8 cellular contexts compared by ENCODE assay signal in the genomic region with DNA sequence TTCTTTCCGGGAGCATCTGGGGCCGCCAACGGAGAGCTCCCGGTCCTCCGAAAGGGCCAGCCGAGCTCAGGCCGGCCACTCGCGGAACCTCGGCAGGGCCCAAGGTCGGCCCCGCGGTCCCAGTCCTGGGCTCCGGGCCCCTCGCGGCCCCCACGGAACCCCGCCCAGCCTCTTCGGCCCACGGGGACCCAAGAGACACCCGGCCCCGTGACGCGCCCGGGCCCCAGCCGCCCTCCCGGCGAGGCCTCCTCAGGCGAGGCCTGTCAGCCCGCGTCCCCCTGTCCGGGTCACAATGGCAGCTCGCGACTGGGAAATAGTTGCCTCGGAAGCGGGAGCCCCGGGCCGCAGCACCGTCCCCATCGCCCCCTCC. TPM values are rescaled to one million over a fixed set of nuclear protein-coding genes. Genes with fewer than 3 reads are reported as not detected.
DNase-seq lines count a peak whose midpoint lies in the region; ATAC-seq and TF ChIP-seq lines count a peak whose summit lies in the region.
"Not testable (repeated sequence)": the region's sequence is repeated elsewhere in the genome, so short reads cannot be mapped to it uniquely, and the experiment has no call there.

No MANE protein-coding gene starts in this region.

- H3K4me2 ChIP-seq in SK-N-SH = peak overlapping the region; percentile 97

- H3F3A ChIP-seq in SK-N-SH (replicated peaks; ENCODE audit: insufficient read depth) = not testable (repeated sequence)

- H2AFZ ChIP-seq in SK-N-SH (ENCODE audit: low read depth) = peak overlapping the region; percentile 82; the same call in 1 of the 2 replicates

- H3K27me3 ChIP-seq in SK-N-SH (ENCODE audit: insufficient read depth); cardiac muscle cell; testis: not testable (repeated sequence)

- H3K27me3 Mint-ChIP-seq in naive thymus-derived CD8-positive, alpha-beta T cell = not testable (repeated sequence)

- peaks cover 30% of the 10 kb centered on the region for H4K20me1 ChIP-seq in SK-N-SH (ENCODE audit: insufficient read depth)

- peak overlapping the region; percentile 66 to 74 for H3K4me3 ChIP-seq in SK-N-SH (ENCODE audit: low read depth in 2 of 2, low read length in 1 of 2)
- peak overlapping the region; percentile 60 for H3K4me3 ChIP-seq in astrocyte of the cerebellum (ENCODE audit: low read depth, low read length)
- H3K4me3 ChIP-seq in cardiac muscle cell = peak overlapping the region; percentile 94
- peak overlapping the region; percentile 78 to 93 for H3K4me3 ChIP-seq in testis

- not testable (repeated sequence) for H3K9me3 Mint-ChIP-seq in naive thymus-derived CD8-positive, alpha-beta T cell

- peaks cover 39% of the 10 kb centered on the region for H3K79me2 ChIP-seq in SK-N-SH (ENCODE audit: insufficient read depth)

- intact Hi-C loops in testis (cut with DNase I; ENCODE audit: low total_unique reads) = not testable (repeated sequence)

- H3K4me1 Mint-ChIP-seq in naive thymus-derived CD8-positive, alpha-beta T cell = peaks cover 0 to 28% (median 9%) of the 10 kb centered on the region in 4 donors

- not testable (repeated sequence) for TF ChIP-seq CTCF in SK-N-SH (IDR thresholded peaks at IDR 0.05); astrocyte of the cerebellum (IDR thresholded peaks at IDR 0.05; ENCODE audit: low read depth, low read length, missing control alignments); cardiac muscle cell (IDR thresholded peaks at IDR 0.05; ENCODE audit: low read depth, low read length); testis (IDR thresholded peaks at IDR 0.05)

- not testable (repeated sequence) for H3K4me1 ChIP-seq in ES-I3 (ENCODE audit: insufficient read depth, low read length); SK-N-SH (ENCODE audit: control insufficient read depth in 1 of 2, insufficient read depth in 2 of 2, low read depth in 1 of 2, low read length in 1 of 2); cardiac muscle cell (ENCODE audit: low read depth); testis

- H3K27ac Mint-ChIP-seq in naive thymus-derived CD8-positive, alpha-beta T cell = peak overlapping the region in 8 of 10 donors; percentile 63 to 96 (median 94)

- TF ChIP-seq RAD21 in SK-N-SH (IDR thresholded peaks at IDR 0.05; ENCODE audit: low read length) = not testable (repeated sequence)

- H3K27ac ChIP-seq in SK-N-SH (ENCODE audit: low read depth in 2 of 2, low read length in 1 of 2) (peak overlapping the region in 1 of 2 experiments; percentile 44; a peak in 1 of 4 replicates), cardiac muscle cell (peak overlapping the region; percentile 96), testis (peak overlapping the region; percentile 89 to 91)

- 0% methylated on average over 5 of the region's 40 CpGs for WGBS in SK-N-SH (ENCODE audit: low lambda C conversion rate)
- 0% methylated on average over 12 of the region's 40 CpGs; no CpG with 5 or more reads in 1 of the 2 donors for WGBS in testis, 2 donors

- not testable (repeated sequence) for H3K9me3 ChIP-seq in ES-I3 (ENCODE audit: control insufficient read depth, insufficient read depth, low read length); SK-N-SH; cardiac muscle cell (ENCODE audit: low read depth); testis

- H3K4me3 Mint-ChIP-seq in naive thymus-derived CD8-positive, alpha-beta T cell = peak overlapping the region in 9 of 10 donors; percentile 78 to 96 (median 87)

- H3K36me3 ChIP-seq in ES-I3 (ENCODE audit: insufficient read depth, low read length); SK-N-SH (replicated peaks in 1 of 2; ENCODE audit: control insufficient read depth in 1 of 2, insufficient read depth in 2 of 2, low read length in 1 of 2); cardiac muscle cell; testis (ENCODE audit: low read depth, missing control alignments): not testable (repeated sequence)

- H3K9me2 ChIP-seq in SK-N-SH = not testable (repeated sequence)

- CTCF ChIA-PET in SK-N-SH (lab: Yijun Ruan, JAX) = not testable (repeated sequence)

- POLR2A ChIA-PET in SK-N-SH (lab: Yijun Ruan, JAX); naive thymus-derived CD8-positive, alpha-beta T cell (lab: Charles Lee): not testable (repeated sequence)

- not testable (repeated sequence) for H3K36me3 Mint-ChIP-seq in naive thymus-derived CD8-positive, alpha-beta T cell

- not testable (repeated sequence) for TF ChIP-seq EP300 in SK-N-SH (IDR thresholded peaks at IDR 0.05; ENCODE audit: borderline replicate concordance in 1 of 2, low read depth in 1 of 2, low read length in 1 of 2)

- ATAC-seq in GM21717 (IDR thresholded peaks at IDR 0.05; ENCODE audit: unreplicated experiment) = peak; percentile 31
- ATAC-seq in HG03175 (IDR thresholded peaks at IDR 0.05; ENCODE audit: unreplicated experiment) = peak; percentile 30
- peak; percentile 34 to 41 for ATAC-seq in naive thymus-derived CD8-positive, alpha-beta T cell

- TF ChIP-seq POLR2A in testis (IDR thresholded peaks at IDR 0.05) = not testable (repeated sequence)

- H3K9ac ChIP-seq in ES-I3 (ENCODE audit: low read depth, low read length) = peak overlapping the region; percentile 78; the same call in 1 of the 2 replicates
- peak overlapping the region; percentile 79 for H3K9ac ChIP-seq in SK-N-SH

- in situ Hi-C loops in astrocyte of the cerebellum (cut with HindIII; ENCODE audit: low sequenced_read_pairs) = not testable (repeated sequence)

- DNase-seq in SK-N-SH = peak; percentile 32
- DNase-seq in astrocyte of the cerebellum (ENCODE audit: low read depth); cardiac muscle cell (ENCODE audit: low read depth in 1 of 2, low spot score in 1 of 2); naive thymus-derived CD8-positive, alpha-beta T cell; testis: not testable (repeated sequence)

RNA-seq across cellular contexts. Expression of a gene that starts 48.8 kb away (rescaled TPM):
- polyA plus RNA-seq in SK-N-SH (2012; rRNA removed) (17.1 and 24.2 TPM in 2 replicates), cardiac muscle cell (8.7 and 16.0 TPM in 2 replicates), testis (ENCODE audit: insufficient read depth, low read depth, low replicate concordance) (28.6 TPM)
- 9.5 and 11.6 TPM in 2 replicates for polyA plus RNA-seq in SK-N-SH (2012; cell fraction: cytosol; rRNA removed)
- 55.0 and 66.2 TPM in 2 replicates for polyA plus RNA-seq in SK-N-SH (2012; cell fraction: nucleus; rRNA removed)
- total RNA-seq in cardiac muscle cell (20.9 and 35.0 TPM in 2 replicates), testis (10 to 100 TPM; 53.6 to 56.0 TPM)
- 10 to 100 TPM; 29.1 to 31.6 TPM for total RNA-seq in naive thymus-derived CD8-positive, alpha-beta T cell
- 10 to 100 TPM in 1 of 3 donors, 1 to 10 TPM in 2; 5.5 to 11.5 (median 7.3) TPM for polyA plus RNA-seq in naive thymus-derived CD8-positive, alpha-beta T cell
